8 cellular contexts compared by ENCODE assay signal in the genomic region with DNA sequence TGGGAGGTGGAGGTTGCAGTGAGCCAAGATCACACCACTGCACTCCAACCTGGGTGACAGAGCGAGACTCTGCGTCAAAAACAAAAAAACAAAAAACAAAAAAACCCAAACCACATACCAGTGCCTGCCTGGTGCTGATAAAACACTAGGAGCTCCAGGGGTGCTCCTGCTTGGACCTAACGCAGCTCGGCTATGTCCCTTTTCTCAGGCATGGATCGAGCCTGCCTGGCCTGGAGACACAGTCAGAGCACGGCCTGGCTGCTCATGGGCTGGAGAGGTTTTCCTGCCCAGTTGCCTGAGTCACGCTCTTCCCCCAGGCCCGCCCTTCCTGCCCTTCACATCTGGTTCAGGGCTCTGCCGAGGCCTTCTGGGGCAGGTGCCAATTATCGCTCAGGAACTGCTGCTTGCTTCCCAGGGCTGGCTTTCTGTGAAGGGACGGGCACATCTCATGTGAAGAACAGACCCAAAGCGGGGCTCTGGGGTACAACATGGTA. TPM values are rescaled to one million over a fixed set of nuclear protein-coding genes. Genes with fewer than 3 reads are reported as not detected.
A peak's percentile ranks its signal among the peaks of the same experiment; 100 is the strongest.
DNase-seq lines count a peak whose midpoint lies in the region; ATAC-seq, FAIRE-seq and TF ChIP-seq lines count a peak whose summit lies in the region.

No MANE protein-coding gene starts in this region.

- H3K36me3 ChIP-seq in IMR-90 (ENCODE audit: control insufficient read depth, insufficient read depth, low read length) (peaks cover 4% of the 10 kb centered on the region; the same call in 1 of the 2 replicates), keratinocyte (ENCODE audit: control insufficient read depth in 2 of 2, extremely low read depth in 1 of 2, insufficient read depth in 2 of 2, low read length in 2 of 2) (no peaks in the 10 kb centered on the region), upper lobe of right lung (no peaks in the 10 kb centered on the region)

- H3K4ac ChIP-seq in IMR-90 (ENCODE audit: low read depth, low read length): peak overlapping the region; percentile 28; the same call in 1 of the 2 replicates

- in situ Hi-C loops in IMR-90 (cut with MboI; ENCODE audit: low sequenced_read_pairs): no loop called here

- peak overlapping the region; percentile 3; the same call in 1 of the 3 replicates for H2BK15ac ChIP-seq in IMR-90 (ENCODE audit: low read depth, low read length)

- peaks cover 10% of the 10 kb centered on the region for H3K9me1 ChIP-seq in IMR-90 (ENCODE audit: insufficient read depth, low read length)
- H3K9me1 ChIP-seq in keratinocyte (ENCODE audit: control insufficient read depth, extremely low read depth, insufficient read depth, low read length): no peaks in the 10 kb centered on the region

- H4K20me1 ChIP-seq in IMR-90 (ENCODE audit: insufficient read depth, low read length): no peaks in the 10 kb centered on the region; the same call in 1 of the 2 replicates
- H4K20me1 ChIP-seq in keratinocyte (ENCODE audit: control insufficient read depth, extremely low read depth, insufficient read depth, low read length): no peaks in the 10 kb centered on the region

- ATAC-seq in IMR-90 (ENCODE audit: low read depth): peak; percentile 100
- peak; percentile 96 for ATAC-seq in upper lobe of right lung
- ATAC-seq in activated T-cell treated with anti-CD3 and anti-CD28 coated beads, Interleukin-2, amount 50 U/mL, for 72 hours (replicated peaks in 1 of 2): no peak
- ATAC-seq in HG02885 (IDR thresholded peaks at IDR 0.05; ENCODE audit: poor library complexity, unreplicated experiment): no peak
- ATAC-seq in GM21529 (IDR thresholded peaks at IDR 0.05; ENCODE audit: unreplicated experiment): no peak

- H2BK120ac ChIP-seq in IMR-90 (ENCODE audit: low read depth, low read length): peak overlapping the region; percentile 48; the same call in 1 of the 2 replicates

- H3K4me2 ChIP-seq in IMR-90 (ENCODE audit: low read depth, low read length) (no peak overlapping the region), keratinocyte (ENCODE audit: control insufficient read depth, extremely low read depth, insufficient read depth, low read depth, low read length) (peak overlapping the region; percentile 49)

- H4K5ac ChIP-seq in IMR-90 (ENCODE audit: low read depth, low read length): no peak overlapping the region; the same call in 1 of the 2 replicates

- BruUV-seq in IMR-90 (replicated peaks; lab: Mats Ljungman, UMichigan): no TSS peak

- no peaks in the 10 kb centered on the region for H3K9me3 Mint-ChIP-seq in activated T-cell treated with anti-CD3 and anti-CD28 coated beads, Interleukin-2, amount 50 U/mL, for 72 hours

- no peak overlapping the region for H3K4me3 Mint-ChIP-seq in activated T-cell treated with anti-CD3 and anti-CD28 coated beads, Interleukin-2, amount 50 U/mL, for 72 hours

- H3K18ac ChIP-seq in IMR-90 (ENCODE audit: low read depth, low read length): no peak overlapping the region

- peak overlapping the region; percentile 1 for H2AK9ac ChIP-seq in IMR-90 (replicated peaks; ENCODE audit: low read depth, low read length, poor library complexity)

- H4K91ac ChIP-seq in IMR-90 (ENCODE audit: insufficient read depth, low read depth, low read length): 0 out of 2 replicates have a peak overlapping the region, but pooled peaks have one; percentile 2

- H3K4me3 ChIP-seq in IMR-90 (ENCODE audit: insufficient read depth, low read depth, low read length) (no peak overlapping the region), keratinocyte (ENCODE audit: control insufficient read depth in 2 of 3, extremely low read depth in 1 of 3, insufficient read depth in 2 of 3, low read depth in 1 of 3, low read length in 3 of 3) (no peak overlapping the region), upper lobe of right lung (no peak overlapping the region)

- H3K23ac ChIP-seq in IMR-90 (ENCODE audit: low read depth, low read length): no peak overlapping the region

- peak overlapping the region in 1 of 2 experiments; percentile 83; a peak in 1 of 4 replicates for H4K8ac ChIP-seq in IMR-90 (ENCODE audit: low read depth in 2 of 2, low read length in 2 of 2)

- CTCF ChIA-PET in IMR-90 (lab: Yijun Ruan, JAX): interaction anchor here (0.6 kb wide), 1 partner anchor 68 kb away, joined by 3 read pairs; no protein-coding TSS in a partner anchor

- POLR2A ChIA-PET in IMR-90 (lab: Charles Lee; ENCODE audit: unreplicated experiment): no interaction called here

- no peaks in the 10 kb centered on the region for H3K4me1 Mint-ChIP-seq in activated T-cell treated with anti-CD3 and anti-CD28 coated beads, Interleukin-2, amount 50 U/mL, for 72 hours (ENCODE audit: low read depth)

- no peak overlapping the region for H3K9ac ChIP-seq in IMR-90 (ENCODE audit: low read depth, low read length)
- no peak overlapping the region for H3K9ac ChIP-seq in keratinocyte (ENCODE audit: control insufficient read depth, extremely low read depth, insufficient read depth, low read length)

- H3K27me3 ChIP-seq in IMR-90 (ENCODE audit: control insufficient read depth, insufficient read depth, low read length): no peaks in the 10 kb centered on the region
- no peaks in the 10 kb centered on the region for H3K27me3 ChIP-seq in keratinocyte (ENCODE audit: control insufficient read depth, extremely low read depth, insufficient read depth, low read length)
- H3K27me3 ChIP-seq in upper lobe of right lung: no peaks in the 10 kb centered on the region

- H2BK5ac ChIP-seq in IMR-90 (ENCODE audit: low read depth, low read length, poor library complexity, severe bottlenecking): no peak overlapping the region

- H3K27ac ChIP-seq in IMR-90 (ENCODE audit: insufficient read depth, low read length) (peak overlapping the region; percentile 28; the same call in 1 of the 2 replicates), keratinocyte (ENCODE audit: control insufficient read depth, insufficient read depth, low read length) (no peak overlapping the region), upper lobe of right lung (peak overlapping the region; percentile 74)

- H3K56ac ChIP-seq in IMR-90 (ENCODE audit: extremely low read depth, insufficient read depth, low read length): no peak overlapping the region

- TF ChIP-seq POLR2A in IMR-90 (IDR thresholded peaks at IDR 0.05; ENCODE audit: low read depth, low read length) (no peak), GM12891 (IDR thresholded peaks at IDR 0.05; ENCODE audit: low read depth, low read length) (no peak)

- dilution Hi-C loops in IMR-90 (cut with HindIII; ENCODE audit: low sequenced_read_pairs, unreplicated experiment) (no loop called here), keratinocyte (cut with MboI; ENCODE audit: extremely low pct_ligation_motif_present, low sequenced_read_pairs) (no loop called here)

- no peak overlapping the region for H2AK5ac ChIP-seq in IMR-90 (ENCODE audit: low read depth, low read length)

- H2AFZ ChIP-seq in IMR-90 (replicated peaks; ENCODE audit: low read length, poor library complexity) (peak overlapping the region; percentile 64), keratinocyte (ENCODE audit: control insufficient read depth, low read length) (peak overlapping the region; percentile 70)

- peak overlapping the region; percentile 11; the same call in 1 of the 2 replicates for H2BK20ac ChIP-seq in IMR-90 (ENCODE audit: low read depth, low read length)

- H3K36me3 Mint-ChIP-seq in activated T-cell treated with anti-CD3 and anti-CD28 coated beads, Interleukin-2, amount 50 U/mL, for 72 hours (ENCODE audit: insufficient read depth in 2 of 2): no peaks in the 10 kb centered on the region

- 55% methylated on average over 5 of the region's 12 CpGs; no CpG with 5 or more reads in 1 of the 2 experiments for WGBS in IMR-90 (ENCODE audit: extremely low coverage in 2 of 2, insufficient read length in 1 of 2), 2 experiments

- H3K9me3 ChIP-seq in IMR-90 (ENCODE audit: control insufficient read depth, insufficient read depth, low read length) (no peaks in the 10 kb centered on the region), keratinocyte (ENCODE audit: control insufficient read depth, low read depth, low read length) (no peaks in the 10 kb centered on the region), upper lobe of right lung (no peaks in the 10 kb centered on the region)

- H3K4me1 ChIP-seq in IMR-90 (ENCODE audit: control insufficient read depth, insufficient read depth, low read length) (no peaks in the 10 kb centered on the region; the same call in 1 of the 2 replicates), keratinocyte (ENCODE audit: control insufficient read depth, extremely low read depth, insufficient read depth, low read length) (peaks cover 15% of the 10 kb centered on the region), upper lobe of right lung (peaks cover 15% of the 10 kb centered on the region)

- H3K27ac Mint-ChIP-seq in activated T-cell treated with anti-CD3 and anti-CD28 coated beads, Interleukin-2, amount 50 U/mL, for 72 hours: no peak overlapping the region

- no peaks in the 10 kb centered on the region for H3K79me2 ChIP-seq in keratinocyte (ENCODE audit: control insufficient read depth, insufficient read depth, low read length)

- H3K27me3 Mint-ChIP-seq in activated T-cell treated with anti-CD3 and anti-CD28 coated beads, Interleukin-2, amount 50 U/mL, for 72 hours (ENCODE audit: low read depth): no peaks in the 10 kb centered on the region

- TF ChIP-seq CTCF in IMR-90 (conservative IDR thresholded peaks at IDR 0.05; ENCODE audit: low read depth, low read length) (no peak), keratinocyte (optimal IDR thresholded peaks at IDR 0.05 in 1 of 3, IDR thresholded peaks at IDR 0.05 in 1 of 3, conservative IDR thresholded peaks at IDR 0.05 in 1 of 3; ENCODE audit: extremely low read depth in 1 of 3, insufficient read depth in 2 of 3, low read length in 3 of 3) (no peak), upper lobe of right lung (IDR thresholded peaks at IDR 0.05) (no peak)

- no peak overlapping the region for H3K14ac ChIP-seq in IMR-90 (replicated peaks; ENCODE audit: low read depth, low read length)

- intact Hi-C loops in IMR-90 (cut with micrococcal nuclease): no loop called here
- intact Hi-C loops in upper lobe of right lung (cut with DNase I): no loop called here

- FAIRE-seq in keratinocyte (lab: Jason Lieb, UNC) (peak; percentile 80), GM12891 (lab: Jason Lieb, UNC) (no peak)

- DNase-seq in IMR-90 (peak; percentile 89), amniotic stem cell (lab: John Stamatoyannopoulos, UW) (peak; percentile 62), keratinocyte (ENCODE audit: low read depth, low spot score) (no peak), upper lobe of right lung (peak; percentile 90), GM12891 (ENCODE audit: insufficient read length, low spot score) (no peak)
- no peak for DNase-seq in activated T-cell treated with anti-CD3 and anti-CD28 coated beads, Interleukin-2, amount 50 U/mL, for 72 hours

- no peaks in the 10 kb centered on the region for H3K79me1 ChIP-seq in IMR-90 (ENCODE audit: low read depth in 1 of 2, low read length in 2 of 2)

- no peak for TF ChIP-seq RAD21 in IMR-90 (IDR thresholded peaks at IDR 0.05; ENCODE audit: low read length)

RNA-seq across cellular contexts. Expression of a gene that starts 12.6 kb away (rescaled TPM):
- total RNA-seq in IMR-90 (2012; rRNA removed) (not detected in 2 replicates), upper lobe of right lung (1.1 TPM)
- polyA plus RNA-seq in IMR-90 (2012; rRNA removed) (not detected in 2 replicates), keratinocyte (not detected in 3 replicates)
- polyA plus RNA-seq in IMR-90 (2012; cell fraction: cytosol; rRNA removed): not detected in 2 replicates
- polyA plus RNA-seq in IMR-90 (2012; cell fraction: nucleus; rRNA removed; ENCODE audit: low replicate concordance): 0.01 TPM in 1 of 2 replicates, not detected in the other
- not detected for polyA plus RNA-seq in keratinocyte (2011; ENCODE audit: low read depth)
- not detected in 2 replicates for polyA plus RNA-seq in keratinocyte (2011; cell fraction: cytosol; rRNA removed)
- 0.01 and 0.03 TPM in 2 replicates for polyA plus RNA-seq in keratinocyte (2011; cell fraction: nucleus; rRNA removed)
- polyA plus RNA-seq in keratinocyte (2012; ENCODE audit: low replicate concordance): 0.01 TPM in 1 of 2 replicates, not detected in the other
- not detected in 3 replicates for polyA minus RNA-seq in keratinocyte
- polyA minus RNA-seq in keratinocyte (2011; cell fraction: cytosol; rRNA and poly(A)+ RNA removed): not detected
- 0.08 TPM in 1 of 2 replicates, not detected in the other for polyA minus RNA-seq in keratinocyte (2011; cell fraction: nucleus; rRNA and poly(A)+ RNA removed)
- under 1 TPM in 1 of 2 donors, not detected in 1; 0.02 TPM for total RNA-seq in activated T-cell treated with anti-CD3 and anti-CD28 coated beads, Interleukin-2, amount 50 U/mL, for 72 hours
- polyA plus RNA-seq in GM12891 (2012; ENCODE audit: low read depth, missing spikeins): not detected

Comparison
In these comparisons a context has a peak if more than half of its experiments do, and no peak if none do; other contexts are left out.
1. ATAC-seq: peak in IMR-90 (single experiment) and upper lobe of right lung (single experiment); none in activated T-cell treated with anti-CD3 and anti-CD28 coated beads, Interleukin-2, amount 50 U/mL, for 72 hours (0 of 2), HG02885 (single experiment) and GM21529 (single experiment).
2. DNase-seq: peak in IMR-90 (single experiment), amniotic stem cell (single experiment) and upper lobe of right lung (single experiment); none in keratinocyte (single experiment), activated T-cell treated with anti-CD3 and anti-CD28 coated beads, Interleukin-2, amount 50 U/mL, for 72 hours (0 of 2) and GM12891 (single experiment).